ENCODE assay signal across 1 cellular context in genomic region chr2:113937501-113937900, GRCh38.
A peak's percentile ranks its signal among the peaks of the same experiment; 100 is the strongest.
TF ChIP-seq lines count a peak whose summit lies in the region.

No MANE protein-coding gene starts in this region.

TF ChIP-seq in K562, 482 proteins besides CTCF, POLR2A, EP300 and RAD21 (continued from another document):
- TF ChIP-seq NCOA1 (IDR thresholded peaks at IDR 0.05; ENCODE audit: low read depth) = no peak
- TF ChIP-seq TRIM28 (IDR thresholded peaks at IDR 0.05) = peak; percentile 60; the same call in 1 of the 2 replicates
- TF ChIP-seq CBX3 (IDR thresholded peaks at IDR 0.05; ENCODE audit: borderline replicate concordance in 1 of 2, low read length in 2 of 2) = peak in 1 of 2 experiments; percentile 62; a peak in 1 of 3 replicates
- TF ChIP-seq ZNF583 (CRISPR knock-in tag; IDR thresholded peaks at IDR 0.05) = no peak
